In genomic region chr5:115626444-115626823, GRCh38 we compare ENCODE assay signal across 8 cellular contexts. TPM values are rescaled to one million over a fixed set of nuclear protein-coding genes. Genes with fewer than 3 reads are reported as not detected.
DNase-seq lines count a peak whose midpoint lies in the region; ATAC-seq and TF ChIP-seq lines count a peak whose summit lies in the region.

No MANE protein-coding gene starts in this region.

- H3K27me3 ChIP-seq in Peyer's patch (no peaks in the 10 kb centered on the region), fibroblast of lung (ENCODE audit: control insufficient read depth, insufficient read depth, low read length) (no peaks in the 10 kb centered on the region), osteoblast (ENCODE audit: insufficient read depth, low read length) (no peaks in the 10 kb centered on the region)

- H3K9ac ChIP-seq in fibroblast of lung (ENCODE audit: insufficient read depth, low read length), result peak overlapping the region; percentile 46

- no peaks in the 10 kb centered on the region for H3K9me3 ChIP-seq in Peyer's patch
- H3K9me3 ChIP-seq in fibroblast of lung (ENCODE audit: control insufficient read depth, insufficient read depth, low read depth, low read length), result no peaks in the 10 kb centered on the region
- H3K9me3 ChIP-seq in osteoblast (ENCODE audit: low read depth, low read length), result no peaks in the 10 kb centered on the region

- no peak for TF ChIP-seq POLR2A in Peyer's patch (IDR thresholded peaks at IDR 0.05)

- H2AFZ ChIP-seq in fibroblast of lung (ENCODE audit: low read length) (peak overlapping the region; percentile 41), osteoblast (ENCODE audit: low read length) (peak overlapping the region; percentile 86)

- H3K27ac ChIP-seq in Peyer's patch (peak overlapping the region; percentile 59 to 96 (median 86)), fibroblast of lung (ENCODE audit: insufficient read depth, low read length) (peak overlapping the region; percentile 48), osteoblast (ENCODE audit: low read depth, low read length) (peak overlapping the region; percentile 93)

- peak; percentile 28 for ATAC-seq in HG02852 (IDR thresholded peaks at IDR 0.05; ENCODE audit: unreplicated experiment)

- TF ChIP-seq CTCF in Peyer's patch (IDR thresholded peaks at IDR 0.05) (peak in 1 of 6 experiments; percentile 2), fibroblast of lung (conservative IDR thresholded peaks at IDR 0.05 in 1 of 2, IDR thresholded peaks at IDR 0.05 in 1 of 2; ENCODE audit: low read depth in 1 of 2, low read length in 2 of 2) (no peak), osteoblast (IDR thresholded peaks at IDR 0.05; ENCODE audit: extremely low read depth, low read depth, low read length) (no peak)

- H3K36me3 ChIP-seq in Peyer's patch, result no peaks in the 10 kb centered on the region
- no peaks in the 10 kb centered on the region for H3K36me3 ChIP-seq in fibroblast of lung (ENCODE audit: control insufficient read depth, insufficient read depth, low read length)
- H3K36me3 ChIP-seq in osteoblast (ENCODE audit: insufficient read depth, low read length), result peaks cover 4% of the 10 kb centered on the region

- H4K20me1 ChIP-seq in fibroblast of lung (ENCODE audit: control insufficient read depth, extremely low read depth, insufficient read depth, low read length), result peaks cover 3% of the 10 kb centered on the region
- peaks cover 31% of the 10 kb centered on the region for H4K20me1 ChIP-seq in osteoblast (ENCODE audit: insufficient read depth, low read length)

- H3K4me2 ChIP-seq in fibroblast of lung (ENCODE audit: extremely low read depth, insufficient read depth, low read length) (peak overlapping the region; percentile 67), osteoblast (ENCODE audit: insufficient read depth, low read length) (peak overlapping the region; percentile 82)

- H3K4me3 ChIP-seq in Peyer's patch (peak overlapping the region; percentile 79 to 99 (median 94)), fibroblast of lung (replicated peaks in 1 of 4; ENCODE audit: control extremely low read depth in 1 of 4, insufficient read depth in 1 of 4, low read depth in 3 of 4, low read length in 4 of 4) (peak overlapping the region; percentile 41 to 92 (median 58)), osteoblast (ENCODE audit: insufficient read depth, low read length) (peak overlapping the region; percentile 97)

- H3K79me2 ChIP-seq in fibroblast of lung (ENCODE audit: control insufficient read depth, insufficient read depth, low read length) (peaks cover 43% of the 10 kb centered on the region), osteoblast (ENCODE audit: insufficient read depth, low read length) (peaks cover 45% of the 10 kb centered on the region)

- H3K4me1 ChIP-seq in Peyer's patch (peaks cover 0 to 28% (median 10%) of the 10 kb centered on the region in 4 donors), fibroblast of lung (ENCODE audit: control insufficient read depth, extremely low read depth, insufficient read depth, low read length) (peaks cover 2% of the 10 kb centered on the region), osteoblast (ENCODE audit: insufficient read depth, low read length) (peaks cover 24% of the 10 kb centered on the region)

- peak; percentile 45 for DNase-seq in NCI-H526 treated with DMSO at 0.1 percent for 48 hours (lab: John Stamatoyannopoulos, UW)
- no peak for DNase-seq in NCI-H526 (lab: John Stamatoyannopoulos, UW)
- DNase-seq in Peyer's patch, result no peak
- DNase-seq in fibroblast of lung (ENCODE audit: low read depth in 2 of 2), result peak; percentile 64 to 67
- peak; percentile 80 for DNase-seq in osteoblast (ENCODE audit: insufficient read length, low spot score, missing footprints)
- no peak for DNase-seq in NCI-H1417 treated with DMSO at 0.1 percent for 48 hours (lab: John Stamatoyannopoulos, UW)
- DNase-seq in stimulated activated CD4-positive, alpha-beta T cell treated with anti-CD3 and anti-CD28 coated beads, Interleukin-2, amount 100 ng/mL, for 48 hours, result no peak

RNA-seq across cellular contexts. Expression of gene TMED7, which starts 0.6 kb away (rescaled TPM):
- 100 to 1,000 TPM in 2 of 4 donors, 10 to 100 TPM in 2; 36.3 to 119 (median 99.7) TPM for total RNA-seq in Peyer's patch
- total RNA-seq in fibroblast of lung, result 82.2 and 104 TPM in 2 replicates
- polyA plus RNA-seq in fibroblast of lung, result 109 and 154 TPM in 2 replicates
- polyA plus RNA-seq in fibroblast of lung (2012), result 60.9 and 86.3 TPM in 2 replicates
- 16.4 and 28.3 TPM in 2 replicates for polyA minus RNA-seq in fibroblast of lung (ENCODE audit: low replicate concordance)
- 137 and 151 TPM in 2 replicates for total RNA-seq in osteoblast

RNA-seq across cellular contexts. Expression of gene TICAM2, which starts 24.2 kb away (rescaled TPM):
- total RNA-seq in Peyer's patch, result 1 to 10 TPM in 1 of 4 donors, under 1 TPM in 1, not detected in 2; 0.80 to 3.3 TPM
- total RNA-seq in fibroblast of lung, result 4.1 and 8.8 TPM in 2 replicates
- polyA plus RNA-seq in fibroblast of lung, result 8.1 and 10.3 TPM in 2 replicates
- polyA plus RNA-seq in fibroblast of lung (2012), result 10.1 and 10.4 TPM in 2 replicates
- 0.08 and 0.19 TPM in 2 replicates for polyA minus RNA-seq in fibroblast of lung (ENCODE audit: low replicate concordance)
- total RNA-seq in osteoblast, result 6.9 and 9.1 TPM in 2 replicates

Comparison
In these comparisons a context has a peak if more than half of its experiments do, and no peak if none do; other contexts are left out.
1. DNase-seq: peak in NCI-H526 treated with DMSO at 0.1 percent for 48 hours (single experiment), fibroblast of lung (2 of 2) and osteoblast (single experiment); none in NCI-H526 (0 of 2), Peyer's patch (0 of 3), NCI-H1417 treated with DMSO at 0.1 percent for 48 hours (single experiment) and stimulated activated CD4-positive, alpha-beta T cell treated with anti-CD3 and anti-CD28 coated beads, Interleukin-2, amount 100 ng/mL, for 48 hours (0 of 2).
2. Peak in every context shown above with its lines, with median percentiles within 50 percentile points of each other: H3K27ac ChIP-seq and H3K4me3 ChIP-seq.